10 cellular contexts compared by ENCODE assay signal in the genomic region with DNA sequence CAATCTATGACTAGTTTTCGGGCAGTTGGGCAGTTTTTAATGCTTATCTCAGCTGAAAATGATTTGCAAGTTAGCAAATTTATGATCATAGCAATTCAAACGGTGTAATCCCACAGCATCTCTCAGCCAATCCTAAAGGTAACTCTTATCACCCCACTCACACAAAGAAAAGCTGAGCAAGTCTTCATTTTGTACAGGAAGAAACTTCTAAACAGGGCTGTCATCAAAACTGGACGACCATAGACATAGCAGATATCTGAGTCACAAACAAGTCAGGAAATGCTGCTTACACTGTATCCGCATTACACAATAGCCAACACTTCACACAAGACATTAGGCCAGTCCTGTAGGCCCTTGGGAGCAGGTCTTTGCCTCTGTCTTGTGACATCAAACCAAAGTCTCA. TPM values are rescaled to one million over a fixed set of nuclear protein-coding genes. Genes with fewer than 3 reads are reported as not detected.
DNase-seq lines count a peak whose midpoint lies in the region; ATAC-seq and TF ChIP-seq lines count a peak whose summit lies in the region.
"Had no signal": no experiment of that assay in that cellular context is flagged by ENCODE, and none has a peak within 500 bp of the region (broad histone marks: within the 10 kb centered on the region; RNA-seq: fewer than 3 reads in every experiment).

No MANE protein-coding gene starts in this region.

- ATAC-seq in RWPE2 (ENCODE audit: low read depth): peak; percentile 38
- ATAC-seq in psoas muscle: no peak

- H3K36me3 ChIP-seq in RWPE2 (ENCODE audit: low read depth): no peaks in the 10 kb centered on the region
- H3K36me3 ChIP-seq in psoas muscle (ENCODE audit: insufficient read depth in 1 of 2, low read depth in 1 of 2): no peaks in the 10 kb centered on the region

- peak; percentile 83 for DNase-seq in GM04504 (ENCODE audit: low read depth)
- DNase-seq in RWPE2 (ENCODE audit: low spot score): no peak
- peak; percentile 87 for DNase-seq in fibroblast of gingiva (ENCODE audit: low read depth)
- no peak for DNase-seq in psoas muscle
- no peak for DNase-seq in activated CD8-positive, alpha-beta memory T cell treated with anti-CD3 and anti-CD28 coated beads, Interleukin-2, amount 50 U/mL, for 48 hours
- DNase-seq in C1 segment of cervical spinal cord (lab: John Stamatoyannopoulos, UW): no peak
- no peak for DNase-seq in NCI-H446 treated with DMSO at 0.1 percent for 48 hours (lab: John Stamatoyannopoulos, UW)
- no peak for DNase-seq in activated CD4-positive, alpha-beta T cell treated with anti-CD3 and anti-CD28 coated beads for 4 hours
- DNase-seq: SJCRH30 had no signal

- WGBS in psoas muscle, 3 donors: 57 to 61% (median 58%) methylated on average over 4 of the region's 4 CpGs

- no peak for TF ChIP-seq CTCF in RWPE2 (IDR thresholded peaks at IDR 0.05; ENCODE audit: poor library complexity, severe bottlenecking)
- TF ChIP-seq CTCF in psoas muscle (IDR thresholded peaks at IDR 0.05): no peak

- peaks cover 40% of the 10 kb centered on the region for H3K4me1 ChIP-seq in RWPE2 (ENCODE audit: insufficient read depth, poor library complexity, severe bottlenecking)
- H3K4me1 ChIP-seq in psoas muscle: peaks cover 15% of the 10 kb centered on the region

- H3K4me3 ChIP-seq in RWPE2 (ENCODE audit: severe bottlenecking) (no peak overlapping the region), psoas muscle (no peak overlapping the region)
- H3K4me3 ChIP-seq: SJCRH30 had no signal

- intact Hi-C loops in psoas muscle (cut with DNase I): loop anchor here (5.0 to 10.0 kb wide), 5 partner anchors 348 to 656 kb away; no protein-coding TSS in a partner anchor

- H3K27me3 ChIP-seq in RWPE2 (ENCODE audit: insufficient read depth, poor library complexity, severe bottlenecking): no peaks in the 10 kb centered on the region
- no peaks in the 10 kb centered on the region for H3K27me3 ChIP-seq in psoas muscle (ENCODE audit: insufficient read depth in 3 of 3, low read length in 2 of 3)
- H3K27me3 ChIP-seq: SJCRH30 had no signal

- H3K27ac ChIP-seq in RWPE2 (ENCODE audit: poor library complexity, severe bottlenecking): peak overlapping the region; percentile 94
- peak overlapping the region; percentile 38 for H3K27ac ChIP-seq in psoas muscle
- H3K27ac ChIP-seq: KMS-11, SJCRH30 had no signal

- H3K9me3 ChIP-seq in RWPE2 (ENCODE audit: severe bottlenecking) (no peaks in the 10 kb centered on the region), psoas muscle (no peaks in the 10 kb centered on the region)
- H3K9me3 ChIP-seq: SJCRH30 had no signal

RNA-seq across cellular contexts. Expression of gene ENC1, which starts 2.6 kb away (rescaled TPM):
- 10 to 100 TPM in 2 of 4 donors, 1 to 10 TPM in 2; 2.4 to 28.3 (median 10.6) TPM for total RNA-seq in psoas muscle
- polyA plus RNA-seq in psoas muscle: 1 to 10 TPM in 2 of 3 donors, under 1 TPM in 1; 0.58 to 2.8 (median 1.1) TPM

RNA-seq across cellular contexts. Expression of gene HEXB, which starts 41.9 kb away (rescaled TPM):
- total RNA-seq in psoas muscle: 10 to 100 TPM; 48.1 to 63.3 (median 50.3) TPM
- polyA plus RNA-seq in psoas muscle: 10 to 100 TPM; 31.0 to 48.4 (median 43.9) TPM

Comparison
In these comparisons a context has a peak if more than half of its experiments do, and no peak if none do; other contexts are left out.
1. DNase-seq: peak in GM04504 (single experiment) and fibroblast of gingiva (single experiment); none in RWPE2 (single experiment), psoas muscle (0 of 2), activated CD8-positive, alpha-beta memory T cell treated with anti-CD3 and anti-CD28 coated beads, Interleukin-2, amount 50 U/mL, for 48 hours (single experiment), C1 segment of cervical spinal cord (0 of 14), NCI-H446 treated with DMSO at 0.1 percent for 48 hours (single experiment) and activated CD4-positive, alpha-beta T cell treated with anti-CD3 and anti-CD28 coated beads for 4 hours (0 of 2).